ENCODE assay signal across 8 cellular contexts in genomic region chr3:85360742-85361387, GRCh38.
DNase-seq lines count a peak whose midpoint lies in the region; ATAC-seq and TF ChIP-seq lines count a peak whose summit lies in the region.

No MANE protein-coding gene starts in this region.

- peak; percentile 69 for TF ChIP-seq CTCF in astrocyte of the spinal cord (IDR thresholded peaks at IDR 0.05; ENCODE audit: low read depth, low read length)

- no peaks in the 10 kb centered on the region for H3K36me3 ChIP-seq in effector memory CD4-positive, alpha-beta T cell (ENCODE audit: control insufficient read depth, insufficient read depth, low read length)

- DNase-seq in NCI-H2196 (lab: John Stamatoyannopoulos, UW; ENCODE audit: unreplicated experiment) (peak; percentile 1), NCI-H2196 treated with DMSO at 0.1 percent for 48 hours (lab: John Stamatoyannopoulos, UW; ENCODE audit: unreplicated experiment) (no peak), NCI-H2171 (lab: John Stamatoyannopoulos, UW) (peak; percentile 4), astrocyte of the spinal cord (ENCODE audit: low read depth, low spot score) (peak; percentile 39), kidney glomerular epithelial cell (lab: John Stamatoyannopoulos, UW) (peak; percentile 60)
- DNase-seq in effector memory CD4-positive, alpha-beta T cell: no peak

- H3K27ac ChIP-seq in effector memory CD4-positive, alpha-beta T cell (ENCODE audit: insufficient read depth, low read length, poor library complexity, severe bottlenecking): no peak overlapping the region

- in situ Hi-C loops in astrocyte of the spinal cord (cut with HindIII; ENCODE audit: low sequenced_read_pairs): no loop called here

- H3K4me1 ChIP-seq in effector memory CD4-positive, alpha-beta T cell (ENCODE audit: control insufficient read depth, insufficient read depth, low read length, poor library complexity, severe bottlenecking): no peaks in the 10 kb centered on the region

- H3K9me3 ChIP-seq in effector memory CD4-positive, alpha-beta T cell (ENCODE audit: control insufficient read depth, low read length): no peaks in the 10 kb centered on the region

- ATAC-seq in HG02981 (IDR thresholded peaks at IDR 0.05; ENCODE audit: unreplicated experiment) (peak; percentile 59), HG03175 (IDR thresholded peaks at IDR 0.05; ENCODE audit: unreplicated experiment) (no peak)

- no peaks in the 10 kb centered on the region for H3K27me3 ChIP-seq in effector memory CD4-positive, alpha-beta T cell (replicated peaks; ENCODE audit: control insufficient read depth, insufficient read depth, low read length, poor library complexity, severe bottlenecking)

- H3K4me3 ChIP-seq in astrocyte of the spinal cord (ENCODE audit: low read depth, low read length): no peak overlapping the region
- no peak overlapping the region for H3K4me3 ChIP-seq in effector memory CD4-positive, alpha-beta T cell (ENCODE audit: insufficient read depth, low read depth, low read length, poor library complexity, severe bottlenecking)

Comparison
In these comparisons a context has a peak if more than half of its experiments do, and no peak if none do; other contexts are left out.
1. DNase-seq: peak in NCI-H2196 (single experiment), NCI-H2171 (single experiment), astrocyte of the spinal cord (single experiment) and kidney glomerular epithelial cell (single experiment); none in NCI-H2196 treated with DMSO at 0.1 percent for 48 hours (single experiment) and effector memory CD4-positive, alpha-beta T cell (0 of 3).